Comparison of ENCODE assay signal across 8 cellular contexts in genomic region chr4:8435656-8436121, GRCh38. TPM values are rescaled to one million over a fixed set of nuclear protein-coding genes. Genes with fewer than 3 reads are reported as not detected.
DNase-seq lines count a peak whose midpoint lies in the region; ATAC-seq and TF ChIP-seq lines count a peak whose summit lies in the region.

No MANE protein-coding gene starts in this region.

- no peak overlapping the region for H3K4me2 ChIP-seq in PC-9

- POLR2A ChIA-PET in PC-9 (lab: Charles Lee; ENCODE audit: unreplicated experiment) = no interaction called here

- no peaks in the 10 kb centered on the region for H3K9me2 ChIP-seq in PC-9 (ENCODE audit: insufficient read depth)

- peak in 2 of 3 donors; percentile 67 to 72 for DNase-seq in Peyer's patch
- DNase-seq in fibroblast of mammary gland (ENCODE audit: low read depth) = no peak
- no peak for DNase-seq in G401 (ENCODE audit: low spot score)
- no peak for DNase-seq in cerebellar cortex (ENCODE audit: low spot score)
- DNase-seq in PC-9 = no peak

- no TSS peak for BruUV-seq in PC-9 (replicated peaks; lab: Mats Ljungman, UMichigan)

- no peak for TF ChIP-seq POLR2A in Peyer's patch (IDR thresholded peaks at IDR 0.05)

- peaks cover 9% of the 10 kb centered on the region for H3K79me2 ChIP-seq in PC-9 (ENCODE audit: low read depth)

- H4K20me1 ChIP-seq in PC-9 (ENCODE audit: insufficient read depth) = no peaks in the 10 kb centered on the region

- peak overlapping the region in 3 of 5 donors; percentile 16 to 41 (median 37) for H3K9ac ChIP-seq in subcutaneous abdominal adipose tissue (ENCODE audit: low read length in 5 of 5)

- H3F3A ChIP-seq in PC-9 (ENCODE audit: insufficient read depth, low read depth) = peaks cover 10% of the 10 kb centered on the region

- ATAC-seq in GM18508 (IDR thresholded peaks at IDR 0.05; ENCODE audit: insufficient read depth, unreplicated experiment) (peak; percentile 46), GM21786 (IDR thresholded peaks at IDR 0.05; ENCODE audit: unreplicated experiment) (peak; percentile 53)

- H3K9me3 ChIP-seq in Peyer's patch (no peaks in the 10 kb centered on the region), subcutaneous abdominal adipose tissue (ENCODE audit: control insufficient read depth in 5 of 5, low read length in 5 of 5) (peaks cover 0 to 4% (median 0%) of the 10 kb centered on the region in 5 donors), PC-9 (ENCODE audit: insufficient read depth, low read depth) (no peaks in the 10 kb centered on the region)

- H3K27me3 ChIP-seq in Peyer's patch (no peaks in the 10 kb centered on the region), subcutaneous abdominal adipose tissue (ENCODE audit: control insufficient read depth in 5 of 5, insufficient read depth in 4 of 5, low read length in 5 of 5) (no peaks in the 10 kb centered on the region), PC-9 (ENCODE audit: insufficient read depth, low read depth) (no peaks in the 10 kb centered on the region)

- H3K27ac ChIP-seq in Peyer's patch (peak overlapping the region; percentile 53 to 79 (median 57)), subcutaneous abdominal adipose tissue (ENCODE audit: low read depth, low read length) (no peak overlapping the region), PC-9 (no peak overlapping the region)

- H3K4me3 ChIP-seq in Peyer's patch (peak overlapping the region; percentile 12 to 42 (median 36)), fibroblast of mammary gland (ENCODE audit: control insufficient read depth, low read depth, low read length) (peak overlapping the region; percentile 43), subcutaneous abdominal adipose tissue (ENCODE audit: low read depth in 1 of 5, low read length in 5 of 5) (peak overlapping the region; percentile 41 to 50 (median 43)), PC-9 (no peak overlapping the region)

- no peak overlapping the region for H2AFZ ChIP-seq in PC-9

- H3K36me3 ChIP-seq in Peyer's patch = no peaks in the 10 kb centered on the region
- H3K36me3 ChIP-seq in subcutaneous abdominal adipose tissue (ENCODE audit: control insufficient read depth in 5 of 5, insufficient read depth in 5 of 5, low read length in 5 of 5) = no peaks in the 10 kb centered on the region
- 0 out of 2 replicates have a peak, but pooled peaks cover 3% of the 10 kb centered on the region for H3K36me3 ChIP-seq in PC-9 (ENCODE audit: low read depth)

- intact Hi-C loops in PC-9 (cut with micrococcal nuclease; ENCODE audit: unreplicated experiment) = no loop called here

- TF ChIP-seq CTCF in Peyer's patch (IDR thresholded peaks at IDR 0.05) (no peak), fibroblast of mammary gland (conservative IDR thresholded peaks at IDR 0.05; ENCODE audit: control insufficient read depth, insufficient read depth, low read depth, low read length) (no peak), PC-9 (conservative IDR thresholded peaks at IDR 0.05) (no peak)

- CTCF ChIA-PET in PC-9 (lab: Charles Lee) = no interaction called here

- peaks cover 0 to 47% (median 9%) of the 10 kb centered on the region in 4 donors for H3K4me1 ChIP-seq in Peyer's patch
- peaks cover 0 to 26% (median 24%) of the 10 kb centered on the region in 5 donors for H3K4me1 ChIP-seq in subcutaneous abdominal adipose tissue (ENCODE audit: control insufficient read depth in 5 of 5, insufficient read depth in 5 of 5, low read length in 5 of 5)
- H3K4me1 ChIP-seq in PC-9 (replicated peaks; ENCODE audit: insufficient read depth) = no peaks in the 10 kb centered on the region

- in situ Hi-C loops in G401 (cut with HindIII; ENCODE audit: low sequenced_read_pairs) = no loop called here

RNA-seq across cellular contexts. Expression of gene ACOX3, which starts 4.8 kb away (rescaled TPM):
- total RNA-seq in Peyer's patch (10 to 100 TPM; 17.2 to 95.7 (median 43.7) TPM), PC-9 (2021) (21.0 and 26.1 TPM in 2 replicates)
- total RNA-seq in G401 (2014; rRNA removed; shearing (Covaris generic)) = 41.8 and 46.7 TPM in 2 replicates

RNA-seq across cellular contexts. Expression of gene TRMT44, which starts 4.9 kb away (rescaled TPM):
- total RNA-seq in Peyer's patch (10 to 100 TPM; 16.8 to 31.6 (median 28.1) TPM), PC-9 (2021) (17.4 and 17.9 TPM in 2 replicates)
- total RNA-seq in G401 (2014; rRNA removed; shearing (Covaris generic)) = 15.9 and 24.9 TPM in 2 replicates

Comparison
In these comparisons a context has a peak if more than half of its experiments do, and no peak if none do; other contexts are left out.
1. DNase-seq: peak in Peyer's patch (2 of 3); none in fibroblast of mammary gland (single experiment), G401 (single experiment), cerebellar cortex (single experiment) and PC-9 (0 of 2).
2. H3K27ac ChIP-seq: peak in Peyer's patch (4 of 4); none in subcutaneous abdominal adipose tissue (single experiment) and PC-9 (single experiment).